Comparison of ENCODE assay signal across 10 cellular contexts in the genomic region with DNA sequence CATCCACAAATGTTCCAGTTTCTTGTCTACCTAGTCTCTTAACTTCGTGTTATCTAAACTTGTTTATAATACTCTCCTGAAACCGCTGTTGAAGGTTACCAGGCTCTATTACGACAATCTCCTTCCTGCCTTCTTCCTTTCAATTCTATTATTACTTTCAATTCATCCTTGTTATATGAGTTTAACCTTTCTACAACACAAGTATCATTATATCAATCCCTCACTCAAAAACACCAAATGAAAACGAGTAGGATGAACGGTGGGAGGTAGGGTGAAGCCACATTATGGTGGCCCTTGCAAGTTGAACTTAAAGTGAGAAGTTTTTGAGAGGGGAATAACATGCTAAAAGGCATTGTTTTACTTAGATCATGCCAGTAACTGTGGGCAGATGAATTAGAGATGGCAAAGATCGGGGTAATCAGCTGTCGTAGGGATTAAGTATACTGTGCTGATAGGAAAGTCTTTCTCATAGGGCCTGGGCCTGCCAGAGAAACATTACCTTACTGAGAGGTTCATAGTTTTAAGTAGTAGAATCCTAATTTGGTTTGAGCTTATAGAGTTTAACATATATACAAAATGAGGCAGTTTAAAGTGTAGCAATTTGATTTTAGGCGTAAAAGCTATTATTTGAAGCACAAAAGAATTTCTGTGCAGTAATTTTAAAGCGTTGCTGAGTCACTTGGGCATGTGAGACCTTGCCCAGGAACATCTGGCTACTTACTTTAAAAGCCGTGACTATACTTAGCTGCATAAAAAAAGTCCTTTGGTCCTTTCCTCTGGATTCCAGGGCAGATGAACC. TPM values are rescaled to one million over a fixed set of nuclear protein-coding genes. Genes with fewer than 3 reads are reported as not detected.
DNase-seq lines count a peak whose midpoint lies in the region; ATAC-seq, FAIRE-seq and TF ChIP-seq lines count a peak whose summit lies in the region.
"Had no signal": no experiment of that assay in that cellular context is flagged by ENCODE, and none has a peak within 500 bp of the region (broad histone marks: within the 10 kb centered on the region; RNA-seq: fewer than 3 reads in every experiment).

No MANE protein-coding gene starts in this region.

- H3K27ac ChIP-seq in heart left ventricle (peak overlapping the region in 7 of 12 donors; percentile 4 to 61 (median 23)), OCI-LY7 (ENCODE audit: low read depth, low read length, poor library complexity, severe bottlenecking) (peak overlapping the region; percentile 92)

- intact Hi-C loops in heart left ventricle (cut with DNase I) (loop anchor here in 1 of 10 donors (5.0 kb wide), 1 partner anchor 39 kb away; no protein-coding TSS in a partner anchor), Right ventricle myocardium superior (cut with DNase I) (loop anchor here (5.0 kb wide), 1 partner anchor 56 kb away; the partner anchor contains the start of gene NXPE3), OCI-LY7 (cut with micrococcal nuclease; ENCODE audit: unreplicated experiment) (loop anchor here (5.0 kb wide), 1 partner anchor 34 kb away; the partner anchor contains the start of gene RPL24)

- ATAC-seq in heart left ventricle = no peak
- no peak for ATAC-seq in Right ventricle myocardium superior (ENCODE audit: poor library complexity)
- ATAC-seq in GM19324 (IDR thresholded peaks at IDR 0.05; ENCODE audit: low FRiP score, unreplicated experiment) = no peak

- no peaks in the 10 kb centered on the region for H3K36me3 ChIP-seq in heart left ventricle
- no peaks in the 10 kb centered on the region; the same call in 1 of the 2 replicates for H3K36me3 ChIP-seq in OCI-LY7 (ENCODE audit: insufficient read depth, low read length)
- no peaks in the 10 kb centered on the region for H3K36me3 ChIP-seq in bronchial epithelial cell (ENCODE audit: control insufficient read depth, insufficient read depth, low read length)
- H3K36me3 ChIP-seq: ascending aorta had no signal

- H3K9me2 ChIP-seq in OCI-LY7 (ENCODE audit: insufficient read depth, low read length) = no peaks in the 10 kb centered on the region

- no peak for TF ChIP-seq CTCF in heart left ventricle (IDR thresholded peaks at IDR 0.05)
- TF ChIP-seq CTCF in OCI-LY7 (conservative IDR thresholded peaks at IDR 0.05; ENCODE audit: low read length) = no peak
- no peak for TF ChIP-seq CTCF in bronchial epithelial cell (IDR thresholded peaks at IDR 0.05; ENCODE audit: insufficient read depth, low read length, severe bottlenecking)

- H3K4me2 ChIP-seq in OCI-LY7 (ENCODE audit: low read length) = peak overlapping the region; percentile 80

- FAIRE-seq in bronchial epithelial cell (lab: Jason Lieb, UNC) = no peak

- CTCF ChIA-PET in OCI-LY7 (lab: Charles Lee; ENCODE audit: unreplicated experiment) = no interaction called here

- DNase-seq in heart left ventricle (no peak), Right ventricle myocardium superior (no peak), OCI-LY7 (ENCODE audit: low spot score) (peak; percentile 18), bronchial epithelial cell (ENCODE audit: low read depth) (peak; percentile 79), SHP77 treated with DMSO at 0.1 percent for 48 hours (lab: John Stamatoyannopoulos, UW) (no peak)
- peak; percentile 9 for DNase-seq in stimulated activated naive CD4-positive, alpha-beta T cell treated with Interleukin-2 at 50 U/mL for 16 hours (lab: John Stamatoyannopoulos, UW)
- no peak for DNase-seq in stimulated activated CD4-positive, alpha-beta T cell treated with anti-CD3 and anti-CD28 coated beads, Interleukin-1b, Interleukin-23, amount 100 ng/mL, for 48 hours
- DNase-seq: SHP77 had no signal

- peak overlapping the region; percentile 55; the same call in 1 of the 2 replicates for H2AFZ ChIP-seq in OCI-LY7 (ENCODE audit: low read length)

- 59 to 68% (median 64%) methylated on average over 10 of the region's 10 CpGs for WGBS in heart left ventricle, 4 donors

- POLR2A ChIA-PET in OCI-LY7 (lab: Charles Lee) = interaction anchor here (0.7 to 5.4 kb wide), 16 partner anchors 9 to 212 kb away, joined by 3 to 67 read pairs (median 5); partner anchors contain the start of genes NXPE3 and ZBTB11

- H3K27me3 ChIP-seq in heart left ventricle = no peaks in the 10 kb centered on the region
- no peaks in the 10 kb centered on the region for H3K27me3 ChIP-seq in bronchial epithelial cell (ENCODE audit: control insufficient read depth, insufficient read depth, low read length)
- H3K27me3 ChIP-seq: ascending aorta had no signal

- H3K79me2 ChIP-seq in OCI-LY7 (ENCODE audit: insufficient read depth, low read depth, low read length) = peaks cover 19% of the 10 kb centered on the region

- H3K4me1 ChIP-seq in heart left ventricle (peaks cover 0 to 43% (median 8%) of the 10 kb centered on the region in 12 donors), OCI-LY7 (ENCODE audit: insufficient read depth, low read length, poor library complexity, severe bottlenecking) (peaks cover 37% of the 10 kb centered on the region)

- H3K9me3 ChIP-seq in heart left ventricle (no peaks in the 10 kb centered on the region), OCI-LY7 (ENCODE audit: low read length) (peaks cover 4% of the 10 kb centered on the region; the same call in 1 of the 2 replicates)
- H3K9me3 ChIP-seq: ascending aorta had no signal

- BruUV-seq in OCI-LY7 (replicated peaks; lab: Mats Ljungman, UMichigan) = no TSS peak

- no peaks in the 10 kb centered on the region for H4K20me1 ChIP-seq in OCI-LY7 (ENCODE audit: insufficient read depth, low read length)

- no peak for TF ChIP-seq POLR2A in heart left ventricle (IDR thresholded peaks at IDR 0.05)

- H3K4me3 ChIP-seq in heart left ventricle (no peak overlapping the region), OCI-LY7 (ENCODE audit: low read depth, low read length, poor library complexity, severe bottlenecking) (peak overlapping the region; percentile 57), bronchial epithelial cell (ENCODE audit: low read depth, low read length) (no peak overlapping the region)
- H3K4me3 ChIP-seq: ascending aorta had no signal

RNA-seq across cellular contexts. Expression of gene CEP97, which starts 3.4 kb away (rescaled TPM):
- total RNA-seq in heart left ventricle (10 to 100 TPM in 3 of 9 donors, 1 to 10 TPM in 6; 5.1 to 12.3 (median 6.9) TPM), Right ventricle myocardium superior (6.2 TPM), OCI-LY7 (2022) (43.5 and 46.7 TPM in 2 replicates), bronchial epithelial cell (12.0 and 13.4 TPM in 2 replicates)
- polyA plus RNA-seq in heart left ventricle = 1 to 10 TPM; 1.9 to 3.3 TPM
- total RNA-seq in OCI-LY7 (2014; rRNA removed; shearing (Covaris generic)) = 25.3 and 27.3 TPM in 2 replicates

RNA-seq across cellular contexts. Expression of gene RPL24, which starts 34.5 kb away (rescaled TPM):
- total RNA-seq in heart left ventricle (1,000 to 10,000 TPM in 2 of 9 donors, 100 to 1,000 TPM in 7; 673 to 1,075 (median 848) TPM), Right ventricle myocardium superior (765 TPM), OCI-LY7 (2022) (1,335 and 1,380 TPM in 2 replicates), bronchial epithelial cell (1,828 and 1,902 TPM in 2 replicates)
- polyA plus RNA-seq in heart left ventricle = 1,000 to 10,000 TPM; 2,429 to 2,669 TPM
- 2,111 and 2,631 TPM in 2 replicates for total RNA-seq in OCI-LY7 (2014; rRNA removed; shearing (Covaris generic))

RNA-seq across cellular contexts. Expression of gene ZBTB11, which starts 44.1 kb away (rescaled TPM):
- total RNA-seq in heart left ventricle (10 to 100 TPM in 5 of 9 donors, 1 to 10 TPM in 4; 8.6 to 12.9 (median 10.4) TPM), Right ventricle myocardium superior (9.8 TPM), OCI-LY7 (2022) (21.5 and 24.4 TPM in 2 replicates), bronchial epithelial cell (30.3 and 34.2 TPM in 2 replicates)
- polyA plus RNA-seq in heart left ventricle = 1 to 10 TPM; 4.6 to 6.0 TPM
- total RNA-seq in OCI-LY7 (2014; rRNA removed; shearing (Covaris generic)) = 21.8 and 26.8 TPM in 2 replicates

RNA-seq across cellular contexts. Expression of gene NXPE3, which starts 58.0 kb away (rescaled TPM):
- total RNA-seq in heart left ventricle = 10 to 100 TPM; 24.0 to 43.8 (median 36.4) TPM
- polyA plus RNA-seq in heart left ventricle = 10 to 100 TPM; 13.3 to 18.1 TPM
- total RNA-seq in Right ventricle myocardium superior = 45.5 TPM
- 16.7 and 17.9 TPM in 2 replicates for total RNA-seq in OCI-LY7 (2014; rRNA removed; shearing (Covaris generic))
- 59.2 and 64.3 TPM in 2 replicates for total RNA-seq in OCI-LY7 (2022)
- total RNA-seq in bronchial epithelial cell = 3.9 and 6.7 TPM in 2 replicates

Comparison
In these comparisons a context has a peak if more than half of its experiments do, and no peak if none do; other contexts are left out.
1. DNase-seq: peak in OCI-LY7 (single experiment), bronchial epithelial cell (single experiment) and stimulated activated naive CD4-positive, alpha-beta T cell treated with Interleukin-2 at 50 U/mL for 16 hours (single experiment); none in heart left ventricle (0 of 5), Right ventricle myocardium superior (single experiment), stimulated activated CD4-positive, alpha-beta T cell treated with anti-CD3 and anti-CD28 coated beads, Interleukin-1b, Interleukin-23, amount 100 ng/mL, for 48 hours (single experiment) and SHP77 treated with DMSO at 0.1 percent for 48 hours (single experiment).